17 cellular contexts compared by ENCODE assay signal in the genomic region with DNA sequence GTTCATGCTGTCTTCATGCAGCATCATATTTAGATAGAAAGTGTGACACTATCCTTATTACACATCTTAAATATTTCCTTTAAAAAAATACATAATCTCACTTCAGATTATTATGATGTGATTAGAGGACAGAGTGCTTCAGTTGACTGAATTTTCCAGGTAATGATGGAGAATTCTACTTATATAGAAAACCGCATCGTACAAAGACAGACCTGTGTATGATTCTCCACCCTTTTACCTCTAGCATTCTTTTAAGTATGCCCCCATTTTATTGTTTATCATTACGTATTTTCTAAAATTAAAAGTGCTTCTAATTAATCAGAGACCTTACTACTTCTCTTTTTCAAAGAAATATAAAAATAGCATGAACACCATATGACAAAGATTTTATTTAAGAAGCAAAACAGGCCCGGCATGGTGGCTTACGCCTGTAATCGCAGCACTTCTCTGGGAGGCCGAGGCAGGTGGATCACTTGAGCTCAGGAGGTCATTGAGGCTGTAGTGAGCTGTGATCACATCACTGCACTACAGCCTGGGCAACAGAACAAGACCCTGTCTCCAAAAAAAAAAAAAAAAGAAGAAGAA.
"Had no signal": no experiment of that assay in that cellular context is flagged by ENCODE, and none has a peak within 500 bp of the region (broad histone marks: within the 10 kb centered on the region; RNA-seq: fewer than 3 reads in every experiment).

No MANE protein-coding gene starts in this region.

- H3K9me3 Mint-ChIP-seq: neural crest cell had no signal

- H3K4me3 Mint-ChIP-seq: neural crest cell had no signal

- H3K27ac ChIP-seq: coronary artery, dorsolateral prefrontal cortex, testis, tibial nerve, upper lobe of right lung had no signal

- H3K36me3 ChIP-seq: tibial nerve, upper lobe of right lung had no signal

- DNase-seq: caudate nucleus; dorsolateral prefrontal cortex; effector CD8-positive, alpha-beta T cell; islet precursor cell; mammary epithelial cell; posterior cingulate gyrus; stimulated activated CD4-positive, alpha-beta T cell treated with anti-CD3 and anti-CD28 coated beads, Interleukin-2, amount 100 ng/mL, for 24 hours; stimulated activated CD4-positive, alpha-beta T cell treated with anti-CD3 and anti-CD28 coated beads, Interleukin-4, amount 100 ng/mL, for 4 hours; stimulated activated naive CD4-positive, alpha-beta T cell treated with Interleukin-2 at 50 U/mL for 16 hours; testis; upper lobe of right lung had no signal

- H3K27me3 ChIP-seq: dorsolateral prefrontal cortex, testis, tibial nerve, upper lobe of right lung had no signal

- H3K9me3 ChIP-seq: testis, tibial nerve, upper lobe of right lung had no signal

- ATAC-seq: left lobe of liver, sciatic nerve had no signal

- H3K4me3 ChIP-seq: coronary artery, dorsolateral prefrontal cortex, skin epidermis, testis, tibial nerve, upper lobe of right lung had no signal

- H3K4me1 Mint-ChIP-seq: neural crest cell had no signal

- H3K4me1 ChIP-seq: testis had no signal
